Comparison of ENCODE assay signal across 9 cellular contexts in the genomic region with DNA sequence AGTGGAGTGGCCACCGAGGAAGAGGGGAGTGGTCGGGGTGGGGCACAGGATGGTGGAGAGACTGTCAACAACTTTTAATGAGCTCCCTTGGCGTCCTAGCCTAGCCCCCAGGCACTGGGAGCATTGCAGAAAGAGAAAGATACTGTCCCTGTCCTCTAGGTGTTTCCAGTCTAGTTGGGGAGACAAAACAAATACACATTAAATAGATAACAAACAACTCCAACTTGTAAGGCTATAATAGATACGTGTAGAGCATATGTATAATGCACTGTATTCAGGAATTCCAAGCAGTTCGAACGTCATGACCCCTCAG. TPM values are rescaled to one million over a fixed set of nuclear protein-coding genes. Genes with fewer than 3 reads are reported as not detected.
DNase-seq lines count a peak whose midpoint lies in the region; ATAC-seq, FAIRE-seq and TF ChIP-seq lines count a peak whose summit lies in the region.
"Had no signal": no experiment of that assay in that cellular context is flagged by ENCODE, and none has a peak within 500 bp of the region (broad histone marks: within the 10 kb centered on the region; RNA-seq: fewer than 3 reads in every experiment).

No MANE protein-coding gene starts in this region.

- H3K79me2 ChIP-seq in HepG2 (ENCODE audit: insufficient read depth, low read length): peaks cover 41% of the 10 kb centered on the region

- intact Hi-C loops in HepG2 (cut with micrococcal nuclease; ENCODE audit: unreplicated experiment) (loop anchor here (2.0 kb wide), 1 partner anchor 27 kb away; no protein-coding TSS in a partner anchor), right lobe of liver (cut with DNase I) (no loop called here)

- H3K36me3 ChIP-seq in HepG2 (replicated peaks in 1 of 2; ENCODE audit: control insufficient read depth in 1 of 2, insufficient read depth in 2 of 2, low read length in 2 of 2) (peaks cover 0 to 4% of the 10 kb centered on the region in 2 experiments; a peak in 2 of 5 replicates), right lobe of liver (no peaks in the 10 kb centered on the region), urinary bladder (ENCODE audit: insufficient read depth) (no peaks in the 10 kb centered on the region)
- H3K36me3 ChIP-seq: brain microvascular endothelial cell had no signal

- WGBS in HepG2 (ENCODE audit: low lambda C conversion rate): 5% methylated on average over 6 of the region's 6 CpGs
- WGBS in right lobe of liver (ENCODE audit: insufficient coverage, low coverage, low lambda C conversion rate, missing lambda C conversion rate): 21% methylated on average over 6 of the region's 6 CpGs
- 24% methylated on average over 6 of the region's 6 CpGs for WGBS in urinary bladder

- H2AFZ ChIP-seq in HepG2 (ENCODE audit: low read length): no peak overlapping the region

- POLR2A ChIA-PET in HepG2 (lab: Yijun Ruan, JAX): interaction anchor here (1.0 to 3.1 kb wide), 3 partner anchors 45 to 69 kb away, joined by 3 to 26 read pairs (median 3); a partner anchor contains a TSS
- POLR2A ChIA-PET in activated CD8-positive, alpha-beta T cell treated with anti-CD3 and anti-CD28 coated beads, Interleukin-2, amount 10 ng/mL, durations not matched to agents 7 days and 5 days (lab: Charles Lee): interaction anchor here (0.5 to 0.7 kb wide), 2 partner anchors 9 to 246 kb away, joined by 3 read pairs; no protein-coding TSS in a partner anchor

- H3K9ac ChIP-seq in HepG2 (ENCODE audit: insufficient read depth, low read depth, low read length): no peak overlapping the region

- peaks cover 3% of the 10 kb centered on the region for H3K27me3 Mint-ChIP-seq in activated CD8-positive, alpha-beta T cell treated with anti-CD3 and anti-CD28 coated beads, Interleukin-2, amount 10 ng/mL, durations not matched to agents 7 days and 5 days (ENCODE audit: low read depth)
- H3K27me3 Mint-ChIP-seq in naive B cell: no peaks in the 10 kb centered on the region

- no peak for FAIRE-seq in HepG2 (lab: Jason Lieb, UNC)

- H3K4me1 ChIP-seq in HepG2 (ENCODE audit: insufficient read depth, low read length) (peaks cover 39% of the 10 kb centered on the region), right lobe of liver (peaks cover 0 to 14% (median 3%) of the 10 kb centered on the region in 4 donors), urinary bladder (ENCODE audit: insufficient read depth) (no peaks in the 10 kb centered on the region)

- CTCF ChIA-PET in HepG2 (lab: Yijun Ruan, JAX; ENCODE audit: low intra/inter-chr PET ratio, low total read pairs): interaction anchor here (1.3 kb wide), 1 partner anchor 45 kb away, joined by 4 read pairs; no protein-coding TSS in a partner anchor
- CTCF ChIA-PET in activated CD8-positive, alpha-beta T cell treated with anti-CD3 and anti-CD28 coated beads, Interleukin-2, amount 10 ng/mL, durations not matched to agents 7 days and 5 days (lab: Charles Lee): interaction anchor here (0.6 to 4.1 kb wide), 19 partner anchors 8 to 217 kb away, joined by 3 to 17 read pairs (median 4); a partner anchor contains a TSS

- BruUV-seq in HepG2 (replicated peaks; lab: Mats Ljungman, UMichigan): no TSS peak

- H3K9me3 ChIP-seq in HepG2 (ENCODE audit: low read length): no peaks in the 10 kb centered on the region
- no peaks in the 10 kb centered on the region for H3K9me3 ChIP-seq in right lobe of liver

- no peaks in the 10 kb centered on the region for H3K9me3 Mint-ChIP-seq in activated CD8-positive, alpha-beta T cell treated with anti-CD3 and anti-CD28 coated beads, Interleukin-2, amount 10 ng/mL, durations not matched to agents 7 days and 5 days (ENCODE audit: insufficient read depth)
- H3K9me3 Mint-ChIP-seq in naive B cell: peaks cover 0 to 2% (median 0%) of the 10 kb centered on the region in 7 donors

- H3K27me3 ChIP-seq in HepG2 (ENCODE audit: control insufficient read depth in 1 of 2, insufficient read depth in 2 of 2, low read length in 2 of 2) (no peaks in the 10 kb centered on the region; a peak in 2 of 5 replicates), right lobe of liver (no peaks in the 10 kb centered on the region)
- H3K27me3 ChIP-seq: brain microvascular endothelial cell had no signal

- TF ChIP-seq POLR2A in HepG2 (IDR thresholded peaks at IDR 0.05; ENCODE audit: insufficient read depth in 1 of 2, low read depth in 2 of 2, low read length in 2 of 2) (no peak), right lobe of liver (IDR thresholded peaks at IDR 0.05) (no peak)

- H3K4me3 ChIP-seq in HepG2 (replicated peaks in 1 of 3; ENCODE audit: insufficient read depth in 1 of 3, low read depth in 2 of 3, low read length in 3 of 3) (peak overlapping the region in 1 of 3 experiments; percentile 97; a peak in 1 of 6 replicates), right lobe of liver (peak overlapping the region in 1 of 3 donors; percentile 96), urinary bladder (ENCODE audit: low read depth, low read length) (peak overlapping the region; percentile 96)

- peak overlapping the region; percentile 78 for H3K4me3 Mint-ChIP-seq in activated CD8-positive, alpha-beta T cell treated with anti-CD3 and anti-CD28 coated beads, Interleukin-2, amount 10 ng/mL, durations not matched to agents 7 days and 5 days
- peak overlapping the region; percentile 66 to 94 (median 86) for H3K4me3 Mint-ChIP-seq in naive B cell

- DNase-seq in HepG2 (ENCODE audit: low spot score): no peak
- no peak for DNase-seq in right lobe of liver
- no peak for DNase-seq in activated CD8-positive, alpha-beta T cell treated with anti-CD3 and anti-CD28 coated beads, Interleukin-2, amount 10 ng/mL, durations not matched to agents 7 days and 5 days
- DNase-seq in naive B cell: no peak
- no peak for DNase-seq in AG08396 (ENCODE audit: low spot score)
- DNase-seq in dermis blood vessel endothelial cell: no peak
- DNase-seq in GM03348 (ENCODE audit: low spot score): no peak

- in situ Hi-C loops in HepG2 (cut with HindIII; ENCODE audit: extremely low pct_ligation_motif_present, low pct_unique_long_range_greater_than_20kb): loop anchor here (5.0 kb wide), 1 partner anchor 51 kb away; no protein-coding TSS in a partner anchor

- TF ChIP-seq RAD21 in HepG2 (CRISPR knock-in tag; IDR thresholded peaks at IDR 0.05): no peak

- H3K27ac ChIP-seq in HepG2 (ENCODE audit: extremely low read length, insufficient read depth, low read length) (no peak overlapping the region), right lobe of liver (no peak overlapping the region), urinary bladder (ENCODE audit: low read depth) (no peak overlapping the region)

- TF ChIP-seq CTCF in HepG2 (CRISPR knock-in tag; IDR thresholded peaks at IDR 0.05) (no peak), right lobe of liver (IDR thresholded peaks at IDR 0.05) (no peak)

- H3K36me3 Mint-ChIP-seq in activated CD8-positive, alpha-beta T cell treated with anti-CD3 and anti-CD28 coated beads, Interleukin-2, amount 10 ng/mL, durations not matched to agents 7 days and 5 days (ENCODE audit: low read depth): peaks cover 6% of the 10 kb centered on the region
- H3K36me3 Mint-ChIP-seq in naive B cell: no peaks in the 10 kb centered on the region

- peak overlapping the region; percentile 82 for H3K27ac Mint-ChIP-seq in activated CD8-positive, alpha-beta T cell treated with anti-CD3 and anti-CD28 coated beads, Interleukin-2, amount 10 ng/mL, durations not matched to agents 7 days and 5 days
- H3K27ac Mint-ChIP-seq in naive B cell: peak overlapping the region; percentile 87 to 98 (median 97)

- H3K4me2 ChIP-seq in HepG2 (ENCODE audit: low read depth, low read length): no peak overlapping the region

- ATAC-seq in HepG2: no peak; the same call in 2 of the 3 replicates
- no peak for ATAC-seq in right lobe of liver
- ATAC-seq in activated CD8-positive, alpha-beta T cell treated with anti-CD3 and anti-CD28 coated beads, Interleukin-2, amount 10 ng/mL, durations not matched to agents 7 days and 5 days: no peak
- no peak for ATAC-seq in naive B cell (ENCODE audit: low read depth in 2 of 2)

- TF ChIP-seq EP300 in HepG2 (IDR thresholded peaks at IDR 0.05; ENCODE audit: low read depth in 2 of 2, low read length in 2 of 2): no peak
- TF ChIP-seq EP300 in HepG2 (CRISPR knock-in tag; IDR thresholded peaks at IDR 0.05; ENCODE audit: borderline replicate concordance): no peak

- peaks cover 31% of the 10 kb centered on the region for H4K20me1 ChIP-seq in HepG2 (ENCODE audit: insufficient read depth, low read length)

- H3K4me1 Mint-ChIP-seq in activated CD8-positive, alpha-beta T cell treated with anti-CD3 and anti-CD28 coated beads, Interleukin-2, amount 10 ng/mL, durations not matched to agents 7 days and 5 days (ENCODE audit: low read depth): peaks cover 34% of the 10 kb centered on the region
- peaks cover 32 to 45% (median 41%) of the 10 kb centered on the region in 3 donors for H3K4me1 Mint-ChIP-seq in naive B cell

RNA-seq across cellular contexts. Expression of a gene that starts 0.4 kb away (rescaled TPM):
- 21.5 and 22.3 TPM in 2 replicates for total RNA-seq in HepG2 (2016; rRNA removed; fragmentation: Illumina TruSeq; extraction: Trizol)
- 2.7 and 3.0 TPM in 2 replicates for total RNA-seq in HepG2 (2016; cell fraction: cytosol; rRNA removed; fragmentation: Illumina TruSeq; extraction: Trizol; ENCODE audit: low read depth)
- total RNA-seq in HepG2 (2016; cell fraction: insoluble cytoplasmic fraction; rRNA removed; fragmentation: Illumina TruSeq; extraction: Trizol): 22.1 and 22.5 TPM in 2 replicates
- 7.2 and 8.1 TPM in 2 replicates for total RNA-seq in HepG2 (2016; cell fraction: membrane; rRNA removed; fragmentation: Illumina TruSeq; extraction: Trizol)
- total RNA-seq in HepG2 (2016; cell fraction: nucleus; rRNA removed; fragmentation: Illumina TruSeq; extraction: Trizol): 23.0 and 27.1 TPM in 2 replicates
- polyA plus RNA-seq in HepG2 (2011; rRNA removed): 23.5 and 30.4 TPM in 2 replicates
- polyA plus RNA-seq in HepG2 (2011; cell fraction: cytosol; rRNA removed): 11.6 and 11.8 TPM in 2 replicates
- 87.2 and 93.5 TPM in 2 replicates for polyA plus RNA-seq in HepG2 (2011; cell fraction: nucleus; rRNA removed)
- polyA plus RNA-seq in HepG2 (2012): 28.0 and 29.8 TPM in 2 replicates
- 0.86 and 0.95 TPM in 2 replicates for polyA plus RNA-seq in HepG2 (2016; cell fraction: cytosol; fragmentation: Illumina TruSeq; extraction: Trizol; ENCODE audit: low read depth)
- 15.3 and 21.2 TPM in 2 replicates for polyA plus RNA-seq in HepG2 (2016; cell fraction: insoluble cytoplasmic fraction; fragmentation: Illumina TruSeq; extraction: Trizol; ENCODE audit: low read depth)
- 2.1 and 3.0 TPM in 2 replicates for polyA plus RNA-seq in HepG2 (2016; cell fraction: membrane; fragmentation: Illumina TruSeq; extraction: Trizol; ENCODE audit: low read depth)
- 66.1 and 73.3 TPM in 2 replicates for polyA plus RNA-seq in HepG2 (2016; cell fraction: nucleus; fragmentation: Illumina TruSeq; extraction: Trizol; ENCODE audit: insufficient read depth, low read depth)
- 39.5 and 89.3 TPM in 2 replicates for polyA minus RNA-seq in HepG2 (2011; rRNA and poly(A)+ RNA removed; ENCODE audit: low replicate concordance)
- polyA minus RNA-seq in HepG2 (2011; cell fraction: cytosol; rRNA and poly(A)+ RNA removed): 31.1 and 31.4 TPM in 2 replicates
- polyA minus RNA-seq in HepG2 (2011; cell fraction: nucleus; rRNA and poly(A)+ RNA removed): 27.4 and 30.3 TPM in 2 replicates
- 10 to 100 TPM in 5 of 6 experiments, 1 to 10 TPM in 1; 10.0 to 12.9 (median 12.0) TPM for total RNA-seq in right lobe of liver
- total RNA-seq in activated CD8-positive, alpha-beta T cell treated with anti-CD3 and anti-CD28 coated beads, Interleukin-2, amount 10 ng/mL, durations not matched to agents 7 days and 5 days: 10 to 100 TPM; 28.4 to 31.6 TPM
- 10 to 100 TPM; 11.0 to 26.0 (median 16.4) TPM for polyA plus RNA-seq in naive B cell (ENCODE audit: low read depth in 6 of 6)
- 18.3 TPM for total RNA-seq in urinary bladder
- 14.0 TPM for polyA plus RNA-seq in urinary bladder
- total RNA-seq in dermis blood vessel endothelial cell: 20.9 and 27.8 TPM in 2 replicates

RNA-seq across cellular contexts. Expression of a gene that starts 14.0 kb away (rescaled TPM):
- not detected in 2 replicates for total RNA-seq in HepG2 (2016; rRNA removed; fragmentation: Illumina TruSeq; extraction: Trizol)
- total RNA-seq in HepG2 (2016; cell fraction: cytosol; rRNA removed; fragmentation: Illumina TruSeq; extraction: Trizol; ENCODE audit: low read depth): not detected in 2 replicates
- not detected in 2 replicates for total RNA-seq in HepG2 (2016; cell fraction: insoluble cytoplasmic fraction; rRNA removed; fragmentation: Illumina TruSeq; extraction: Trizol)
- not detected in 2 replicates for total RNA-seq in HepG2 (2016; cell fraction: membrane; rRNA removed; fragmentation: Illumina TruSeq; extraction: Trizol)
- not detected in 2 replicates for total RNA-seq in HepG2 (2016; cell fraction: nucleus; rRNA removed; fragmentation: Illumina TruSeq; extraction: Trizol)
- polyA plus RNA-seq in HepG2 (2011; rRNA removed): 0.03 and 0.07 TPM in 2 replicates
- not detected in 2 replicates for polyA plus RNA-seq in HepG2 (2011; cell fraction: cytosol; rRNA removed)
- 0.23 and 0.42 TPM in 2 replicates for polyA plus RNA-seq in HepG2 (2011; cell fraction: nucleus; rRNA removed)
- 0.31 TPM in 1 of 2 replicates, not detected in the other for polyA plus RNA-seq in HepG2 (2012)
- not detected in 2 replicates for polyA plus RNA-seq in HepG2 (2016; cell fraction: cytosol; fragmentation: Illumina TruSeq; extraction: Trizol; ENCODE audit: low read depth)
- not detected in 2 replicates for polyA plus RNA-seq in HepG2 (2016; cell fraction: insoluble cytoplasmic fraction; fragmentation: Illumina TruSeq; extraction: Trizol; ENCODE audit: low read depth)
- polyA plus RNA-seq in HepG2 (2016; cell fraction: membrane; fragmentation: Illumina TruSeq; extraction: Trizol; ENCODE audit: low read depth): not detected in 2 replicates
- polyA plus RNA-seq in HepG2 (2016; cell fraction: nucleus; fragmentation: Illumina TruSeq; extraction: Trizol; ENCODE audit: insufficient read depth, low read depth): not detected in 2 replicates
- polyA minus RNA-seq in HepG2 (2011; rRNA and poly(A)+ RNA removed; ENCODE audit: low replicate concordance): not detected in 2 replicates
- polyA minus RNA-seq in HepG2 (2011; cell fraction: cytosol; rRNA and poly(A)+ RNA removed): not detected in 2 replicates
- polyA minus RNA-seq in HepG2 (2011; cell fraction: nucleus; rRNA and poly(A)+ RNA removed): not detected in 2 replicates
- total RNA-seq in right lobe of liver: not detected
- not detected for total RNA-seq in activated CD8-positive, alpha-beta T cell treated with anti-CD3 and anti-CD28 coated beads, Interleukin-2, amount 10 ng/mL, durations not matched to agents 7 days and 5 days
- 1 to 10 TPM in 1 of 6 donors, under 1 TPM in 2, not detected in 3; 0.24 to 1.2 (median 0.43) TPM for polyA plus RNA-seq in naive B cell (ENCODE audit: low read depth in 6 of 6)
- not detected for total RNA-seq in urinary bladder
- not detected for polyA plus RNA-seq in urinary bladder
- not detected in 2 replicates for total RNA-seq in dermis blood vessel endothelial cell

RNA-seq across cellular contexts. Expression of a gene that starts 47.8 kb away (rescaled TPM):
- 4.2 and 7.8 TPM in 2 replicates for total RNA-seq in HepG2 (2016; rRNA removed; fragmentation: Illumina TruSeq; extraction: Trizol)
- total RNA-seq in HepG2 (2016; cell fraction: cytosol; rRNA removed; fragmentation: Illumina TruSeq; extraction: Trizol; ENCODE audit: low read depth): 3.3 and 3.4 TPM in 2 replicates
- total RNA-seq in HepG2 (2016; cell fraction: insoluble cytoplasmic fraction; rRNA removed; fragmentation: Illumina TruSeq; extraction: Trizol): 2.8 and 8.6 TPM in 2 replicates
- total RNA-seq in HepG2 (2016; cell fraction: membrane; rRNA removed; fragmentation: Illumina TruSeq; extraction: Trizol): 3.2 and 3.5 TPM in 2 replicates
- total RNA-seq in HepG2 (2016; cell fraction: nucleus; rRNA removed; fragmentation: Illumina TruSeq; extraction: Trizol): 10.0 and 14.7 TPM in 2 replicates
- polyA plus RNA-seq in HepG2 (2011; rRNA removed): 24.2 and 27.6 TPM in 2 replicates
- polyA plus RNA-seq in HepG2 (2011; cell fraction: cytosol; rRNA removed): 9.7 and 15.2 TPM in 2 replicates
- 96.1 and 124 TPM in 2 replicates for polyA plus RNA-seq in HepG2 (2011; cell fraction: nucleus; rRNA removed)
- 17.9 and 27.7 TPM in 2 replicates for polyA plus RNA-seq in HepG2 (2012)
- polyA plus RNA-seq in HepG2 (2016; cell fraction: cytosol; fragmentation: Illumina TruSeq; extraction: Trizol; ENCODE audit: low read depth): 1.2 and 1.5 TPM in 2 replicates
- 3.8 and 4.6 TPM in 2 replicates for polyA plus RNA-seq in HepG2 (2016; cell fraction: insoluble cytoplasmic fraction; fragmentation: Illumina TruSeq; extraction: Trizol; ENCODE audit: low read depth)
- polyA plus RNA-seq in HepG2 (2016; cell fraction: membrane; fragmentation: Illumina TruSeq; extraction: Trizol; ENCODE audit: low read depth): 2.0 and 3.1 TPM in 2 replicates
- 23.9 and 27.3 TPM in 2 replicates for polyA plus RNA-seq in HepG2 (2016; cell fraction: nucleus; fragmentation: Illumina TruSeq; extraction: Trizol; ENCODE audit: insufficient read depth, low read depth)
- 8.1 and 40.4 TPM in 2 replicates for polyA minus RNA-seq in HepG2 (2011; rRNA and poly(A)+ RNA removed; ENCODE audit: low replicate concordance)
- 12.8 and 13.5 TPM in 2 replicates for polyA minus RNA-seq in HepG2 (2011; cell fraction: cytosol; rRNA and poly(A)+ RNA removed)
- 26.5 and 30.6 TPM in 2 replicates for polyA minus RNA-seq in HepG2 (2011; cell fraction: nucleus; rRNA and poly(A)+ RNA removed)
- 10 to 100 TPM in 3 of 6 experiments, 1 to 10 TPM in 3; 7.1 to 18.6 (median 11.0) TPM for total RNA-seq in right lobe of liver
- 10 to 100 TPM; 51.4 to 52.1 TPM for total RNA-seq in activated CD8-positive, alpha-beta T cell treated with anti-CD3 and anti-CD28 coated beads, Interleukin-2, amount 10 ng/mL, durations not matched to agents 7 days and 5 days
- 100 to 1,000 TPM in 1 of 6 donors, 10 to 100 TPM in 5; 44.0 to 148 (median 51.7) TPM for polyA plus RNA-seq in naive B cell (ENCODE audit: low read depth in 6 of 6)
- total RNA-seq in urinary bladder: 4.2 TPM
- 17.2 TPM for polyA plus RNA-seq in urinary bladder
- total RNA-seq in dermis blood vessel endothelial cell: 34.5 and 35.5 TPM in 2 replicates
